Comparison of ENCODE assay signal across 18 cellular contexts in genomic region chr4:55365347-55365728, GRCh38.
"Had no signal": no experiment of that assay in that cellular context is flagged by ENCODE, and none has a peak within 500 bp of the region (broad histone marks: within the 10 kb centered on the region; RNA-seq: fewer than 3 reads in every experiment).

No MANE protein-coding gene starts in this region.

- H3K27me3 Mint-ChIP-seq: activated CD4-positive, alpha-beta memory T cell treated with anti-CD3 and anti-CD28 coated beads for 36 hours; activated CD8-positive, alpha-beta memory T cell treated with anti-CD3 and anti-CD28 coated beads, Interleukin-2, amount 10 ng/mL, durations not matched to agents 7 days and 5 days; activated naive CD4-positive, alpha-beta T cell treated with anti-CD3 and anti-CD28 coated beads, Interleukin-2, amount 10 ng/mL, durations not matched to agents 7 days and 5 days; natural killer cell treated with Interleukin-12 subunit alpha and Interleukin-12 subunit beta and Interleukin-15 and Interleukin-18, amount 100 ng/mL, for 72 hours; stimulated activated naive CD8-positive, alpha-beta T cell treated with anti-CD3 and anti-CD28 coated beads, Interleukin-15, amount 100 ng/mL, for 72 hours had no signal

- ATAC-seq: activated CD8-positive, alpha-beta memory T cell treated with anti-CD3 and anti-CD28 coated beads, Interleukin-2, amount 10 ng/mL, durations not matched to agents 7 days and 5 days; foreskin keratinocyte; left lobe of liver; natural killer cell treated with Interleukin-12 subunit alpha and Interleukin-12 subunit beta and Interleukin-15 and Interleukin-18, amount 100 ng/mL, for 72 hours; stimulated activated naive CD8-positive, alpha-beta T cell treated with anti-CD3 and anti-CD28 coated beads, Interleukin-15, amount 100 ng/mL, for 72 hours had no signal

- H3K27ac Mint-ChIP-seq: activated CD4-positive, alpha-beta memory T cell treated with anti-CD3 and anti-CD28 coated beads for 36 hours; activated CD8-positive, alpha-beta memory T cell treated with anti-CD3 and anti-CD28 coated beads, Interleukin-2, amount 10 ng/mL, durations not matched to agents 7 days and 5 days; activated naive CD4-positive, alpha-beta T cell treated with anti-CD3 and anti-CD28 coated beads, Interleukin-2, amount 10 ng/mL, durations not matched to agents 7 days and 5 days; activated T-helper 2 cell treated with anti-CD3 and anti-CD28 coated beads, Interferon-gamma antibody, Interleukin-2, Interleukin-4, amounts not matched to agents 10 μg/mL and 5 μg/mL and 100 μg/mL, durations not matched to agents 14 hours and 24 hours and 36 hours; natural killer cell treated with Interleukin-12 subunit alpha and Interleukin-12 subunit beta and Interleukin-15 and Interleukin-18, amount 100 ng/mL, for 72 hours had no signal

- H3K36me3 Mint-ChIP-seq: activated CD8-positive, alpha-beta memory T cell treated with anti-CD3 and anti-CD28 coated beads, Interleukin-2, amount 10 ng/mL, durations not matched to agents 7 days and 5 days had no signal

- H3K27ac ChIP-seq: cardiac muscle cell, coronary artery, foreskin keratinocyte, prostate gland, right lobe of liver, thoracic aorta, VCaP had no signal

- H3K4me3 Mint-ChIP-seq: activated CD4-positive, alpha-beta memory T cell treated with anti-CD3 and anti-CD28 coated beads for 36 hours; activated CD8-positive, alpha-beta memory T cell treated with anti-CD3 and anti-CD28 coated beads, Interleukin-2, amount 10 ng/mL, durations not matched to agents 7 days and 5 days; activated naive CD4-positive, alpha-beta T cell treated with anti-CD3 and anti-CD28 coated beads, Interleukin-2, amount 10 ng/mL, durations not matched to agents 7 days and 5 days; natural killer cell treated with Interleukin-12 subunit alpha and Interleukin-12 subunit beta and Interleukin-15 and Interleukin-18, amount 100 ng/mL, for 72 hours; stimulated activated naive CD8-positive, alpha-beta T cell treated with anti-CD3 and anti-CD28 coated beads, Interleukin-15, amount 100 ng/mL, for 72 hours had no signal

- H3K9me3 Mint-ChIP-seq: activated CD4-positive, alpha-beta memory T cell treated with anti-CD3 and anti-CD28 coated beads for 36 hours; activated naive CD4-positive, alpha-beta T cell treated with anti-CD3 and anti-CD28 coated beads, Interleukin-2, amount 10 ng/mL, durations not matched to agents 7 days and 5 days; activated T-helper 2 cell treated with anti-CD3 and anti-CD28 coated beads, Interferon-gamma antibody, Interleukin-2, Interleukin-4, amounts not matched to agents 10 μg/mL and 5 μg/mL and 100 μg/mL, durations not matched to agents 14 hours and 24 hours and 36 hours; natural killer cell treated with Interleukin-12 subunit alpha and Interleukin-12 subunit beta and Interleukin-15 and Interleukin-18, amount 100 ng/mL, for 72 hours; stimulated activated naive CD8-positive, alpha-beta T cell treated with anti-CD3 and anti-CD28 coated beads, Interleukin-15, amount 100 ng/mL, for 72 hours had no signal

- H3K9me3 ChIP-seq: prostate gland, right lobe of liver, spleen, thoracic aorta had no signal

- H3K27me3 ChIP-seq: cardiac muscle cell, foreskin keratinocyte, right lobe of liver, spleen had no signal

- H3K4me3 ChIP-seq: cardiac muscle cell, coronary artery, prostate gland, right lobe of liver, spleen, thoracic aorta had no signal

- H3K36me3 ChIP-seq: cardiac muscle cell, prostate gland, right lobe of liver, thoracic aorta had no signal

- H3K4me1 Mint-ChIP-seq: activated naive CD4-positive, alpha-beta T cell treated with anti-CD3 and anti-CD28 coated beads, Interleukin-2, amount 10 ng/mL, durations not matched to agents 7 days and 5 days; stimulated activated naive CD8-positive, alpha-beta T cell treated with anti-CD3 and anti-CD28 coated beads, Interleukin-15, amount 100 ng/mL, for 72 hours had no signal

- H3K4me1 ChIP-seq: foreskin keratinocyte, prostate gland, right lobe of liver, spleen had no signal

- DNase-seq: activated CD4-positive, alpha-beta memory T cell treated with anti-CD3 and anti-CD28 coated beads for 36 hours; activated CD8-positive, alpha-beta memory T cell treated with anti-CD3 and anti-CD28 coated beads, Interleukin-2, amount 10 ng/mL, durations not matched to agents 7 days and 5 days; activated naive CD4-positive, alpha-beta T cell treated with anti-CD3 and anti-CD28 coated beads, Interleukin-2, amount 10 ng/mL, durations not matched to agents 7 days and 5 days; activated T-cell treated with anti-CD3 and anti-CD28 coated beads, Interleukin-2, amount 50 U/mL, for 1 hour; effector CD4-positive, alpha-beta T cell; foreskin keratinocyte; mesenchymal stem cell; right lobe of liver; spleen; stimulated activated naive CD8-positive, alpha-beta T cell treated with anti-CD3 and anti-CD28 coated beads, Interleukin-15, amount 100 ng/mL, for 72 hours had no signal
